ENCODE assay signal across 31 cellular contexts in the genomic region with DNA sequence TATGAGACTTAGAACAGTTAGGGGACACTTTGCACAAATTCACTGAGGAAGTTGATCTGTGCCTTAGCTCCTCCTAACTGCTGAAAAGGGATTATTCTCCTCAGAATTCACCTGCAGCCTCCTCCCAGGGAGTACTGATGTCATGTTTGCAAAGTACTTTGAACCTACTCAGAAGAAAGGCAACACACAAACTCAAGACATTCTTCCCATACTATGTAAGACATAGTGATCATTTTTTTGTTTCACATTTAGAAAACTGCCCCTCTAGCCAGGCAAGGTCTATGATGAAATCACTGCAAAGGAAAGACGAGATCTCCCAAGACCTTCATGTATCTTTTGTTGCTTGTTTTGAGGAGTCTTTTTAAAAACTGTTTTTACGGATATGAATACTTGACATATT. TPM values are rescaled to one million over a fixed set of nuclear protein-coding genes. Genes with fewer than 3 reads are reported as not detected.
DNase-seq lines count a peak whose midpoint lies in the region; ATAC-seq, FAIRE-seq and TF ChIP-seq lines count a peak whose summit lies in the region.
"Had no signal": no experiment of that assay in that cellular context is flagged by ENCODE, and none has a peak within 500 bp of the region (broad histone marks: within the 10 kb centered on the region; RNA-seq: fewer than 3 reads in every experiment).

No MANE protein-coding gene starts in this region.

- no peaks in the 10 kb centered on the region for H3K27me3 ChIP-seq in H9 (ENCODE audit: insufficient read depth, low read length)
- H3K27me3 ChIP-seq: foreskin keratinocyte, heart left ventricle, ovary, SJSA1 had no signal

- H3K36me3 Mint-ChIP-seq in H9 (ENCODE audit: insufficient read depth in 1 of 3, low read depth in 3 of 3) (peaks cover 0 to 5% (median 0%) of the 10 kb centered on the region in 3 experiments; a peak in 1 of 7 replicates), chondrocyte (ENCODE audit: low read depth) (no peaks in the 10 kb centered on the region)
- H3K36me3 Mint-ChIP-seq: activated naive CD4-positive, alpha-beta T cell treated with anti-CD3 and anti-CD28 coated beads, Interleukin-2, amount 50 U/mL, for 24 hours; CD8-positive, alpha-beta T cell had no signal

- H3K79me1 ChIP-seq in H9 (ENCODE audit: insufficient read depth, low read depth, low read length, poor library complexity, severe bottlenecking), result no peaks in the 10 kb centered on the region

- no peak overlapping the region for H3K27ac ChIP-seq in H9 (ENCODE audit: insufficient read length, low read depth, low read length)
- H3K27ac ChIP-seq: foreskin keratinocyte, SJSA1, VCaP had no signal

- no peak overlapping the region for H3K14ac ChIP-seq in H9 (ENCODE audit: insufficient read depth, low read length)

- no peak overlapping the region for H4K8ac ChIP-seq in H9 (replicated peaks; ENCODE audit: insufficient read length, low read depth, low read length)

- H3K27me3 Mint-ChIP-seq in H9 (ENCODE audit: low read depth) (no peaks in the 10 kb centered on the region), chondrocyte (ENCODE audit: low read depth) (no peaks in the 10 kb centered on the region)

- H3K9me3 ChIP-seq in H9 (ENCODE audit: control insufficient read depth, low read depth, low read length), result no peaks in the 10 kb centered on the region
- H3K9me3 ChIP-seq: heart left ventricle, ovary, SJSA1 had no signal

- no peak overlapping the region for H2BK20ac ChIP-seq in H9 (ENCODE audit: low read depth, low read length, poor library complexity, severe bottlenecking)

- no CpG with 5 or more reads among the region's 2 CpGs for WGBS in H9 (ENCODE audit: extremely low coverage, insufficient read length, low lambda C conversion rate)

- peaks cover 13% of the 10 kb centered on the region; the same call in 1 of the 2 replicates for H3K4me1 ChIP-seq in H9 (ENCODE audit: insufficient read depth, low read length)
- H3K4me1 ChIP-seq: foreskin keratinocyte, SJSA1 had no signal

- H3K23ac ChIP-seq in H9 (ENCODE audit: insufficient read length, low read depth, low read length), result no peak overlapping the region

- no peaks in the 10 kb centered on the region for H4K20me1 ChIP-seq in H9 (ENCODE audit: control insufficient read depth, insufficient read depth, insufficient read length)

- H3K4me3 Mint-ChIP-seq in H9 (no peak overlapping the region), chondrocyte (ENCODE audit: unreplicated experiment) (no peak overlapping the region)
- H3K4me3 Mint-ChIP-seq: activated CD4-positive, alpha-beta T cell treated with anti-CD3 and anti-CD28 coated beads for 36 hours; activated CD8-positive, alpha-beta T cell treated with anti-CD3 and anti-CD28 coated beads, Interleukin-2, amount 10 ng/mL, durations not matched to agents 7 days and 5 days; activated naive CD4-positive, alpha-beta T cell treated with anti-CD3 and anti-CD28 coated beads, Interleukin-2, amount 50 U/mL, for 24 hours; B cell; CD8-positive, alpha-beta T cell; effector memory CD8-positive, alpha-beta T cell; nephron progenitor cell had no signal

- no peak overlapping the region for H2BK120ac ChIP-seq in H9 (ENCODE audit: low read depth, low read length, poor library complexity, severe bottlenecking)

- H3K9me3 Mint-ChIP-seq in H9, result no peaks in the 10 kb centered on the region
- H3K9me3 Mint-ChIP-seq in chondrocyte (ENCODE audit: low read depth), result no peaks in the 10 kb centered on the region
- H3K9me3 Mint-ChIP-seq: activated naive CD4-positive, alpha-beta T cell treated with anti-CD3 and anti-CD28 coated beads, Interleukin-2, amount 50 U/mL, for 24 hours; activated T-helper 2 cell treated with anti-CD3 and anti-CD28 coated beads, Interferon-gamma antibody, Interleukin-2, Interleukin-4, amounts not matched to agents 10 μg/mL and 5 μg/mL and 100 μg/mL, durations not matched to agents 14 hours and 24 hours and 36 hours; CD8-positive, alpha-beta T cell; effector memory CD8-positive, alpha-beta T cell; nephron progenitor cell had no signal

- no peak overlapping the region for H3K4me2 ChIP-seq in H9 (ENCODE audit: insufficient read depth, insufficient read length, low read length)
- H3K4me2 ChIP-seq: smooth muscle cell had no signal

- H4K91ac ChIP-seq in H9 (ENCODE audit: insufficient read length, low read depth, low read length), result no peak overlapping the region

- no peak overlapping the region for H2BK12ac ChIP-seq in H9 (ENCODE audit: insufficient read length, low read depth, low read length)

- H3K56ac ChIP-seq in H9 (ENCODE audit: insufficient read length, low read depth, low read length), result no peak overlapping the region

- H2AK5ac ChIP-seq in H9 (ENCODE audit: insufficient read length, low read length), result no peak overlapping the region

- H3K27ac Mint-ChIP-seq in H9 (peak overlapping the region in 2 of 3 experiments; percentile 26 to 46; a peak in 1 of 7 replicates), chondrocyte (ENCODE audit: unreplicated experiment) (peak overlapping the region; percentile 78)
- H3K27ac Mint-ChIP-seq: activated CD4-positive, alpha-beta T cell treated with anti-CD3 and anti-CD28 coated beads for 36 hours; activated CD8-positive, alpha-beta T cell treated with anti-CD3 and anti-CD28 coated beads, Interleukin-2, amount 10 ng/mL, durations not matched to agents 7 days and 5 days; activated naive CD4-positive, alpha-beta T cell treated with anti-CD3 and anti-CD28 coated beads, Interleukin-2, amount 50 U/mL, for 24 hours; activated T-helper 2 cell treated with anti-CD3 and anti-CD28 coated beads, Interferon-gamma antibody, Interleukin-2, Interleukin-4, amounts not matched to agents 10 μg/mL and 5 μg/mL and 100 μg/mL, durations not matched to agents 14 hours and 24 hours and 36 hours; B cell; CD8-positive, alpha-beta T cell; effector memory CD8-positive, alpha-beta T cell; nephron progenitor cell had no signal

- peak; percentile 13 for FAIRE-seq in islet of Langerhans (lab: Jason Lieb, UNC)
- FAIRE-seq: urothelium cell line had no signal

- no peak overlapping the region for H3K9ac ChIP-seq in H9 (ENCODE audit: extremely low read depth, insufficient read length, low read length)

- no peaks in the 10 kb centered on the region for H3K79me2 ChIP-seq in H9 (ENCODE audit: insufficient read depth, low read length)

- no peak overlapping the region for H3K18ac ChIP-seq in H9 (ENCODE audit: insufficient read length, low read depth, low read length)

- H3K4me1 Mint-ChIP-seq in H9, result peaks cover 49 to 55% of the 10 kb centered on the region in 2 experiments
- peaks cover 17% of the 10 kb centered on the region for H3K4me1 Mint-ChIP-seq in chondrocyte (ENCODE audit: low read depth)
- H3K4me1 Mint-ChIP-seq: activated CD4-positive, alpha-beta T cell treated with anti-CD3 and anti-CD28 coated beads for 36 hours; activated naive CD4-positive, alpha-beta T cell treated with anti-CD3 and anti-CD28 coated beads, Interleukin-2, amount 50 U/mL, for 24 hours; B cell had no signal

- no peak for ATAC-seq in HG02798 (IDR thresholded peaks at IDR 0.05; ENCODE audit: poor library complexity, unreplicated experiment)
- ATAC-seq: activated CD4-positive, alpha-beta T cell treated with anti-CD3 and anti-CD28 coated beads for 36 hours; activated CD8-positive, alpha-beta T cell treated with anti-CD3 and anti-CD28 coated beads, Interleukin-2, amount 10 ng/mL, durations not matched to agents 7 days and 5 days; CD8-positive, alpha-beta T cell; effector memory CD8-positive, alpha-beta T cell; foreskin keratinocyte; heart left ventricle had no signal

- TF ChIP-seq CTCF in H9 (conservative IDR thresholded peaks at IDR 0.05) (no peak), chondrocyte (IDR thresholded peaks at IDR 0.05) (no peak)

- H3T11ph ChIP-seq in H9 (ENCODE audit: low read length), result no peak overlapping the region

- no peak overlapping the region for H4K5ac ChIP-seq in H9 (ENCODE audit: insufficient read length, low read depth, low read length)

- H3K4ac ChIP-seq in H9 (ENCODE audit: low read depth, low read length), result no peak overlapping the region

- H2BK5ac ChIP-seq in H9 (ENCODE audit: insufficient read length, low read length), result no peak overlapping the region

- DNase-seq in AG08396 (ENCODE audit: low spot score) (peak; percentile 26), H9 (no peak), chondrocyte (ENCODE audit: low spot score) (no peak), islet precursor cell (no peak), NCI-H146 treated with DMSO at 0.1 percent for 48 hours (lab: John Stamatoyannopoulos, UW; ENCODE audit: unreplicated experiment) (no peak), nucleus accumbens (lab: John Stamatoyannopoulos, UW) (no peak)
- DNase-seq: activated CD4-positive, alpha-beta T cell treated with anti-CD3 and anti-CD28 coated beads for 36 hours; activated CD8-positive, alpha-beta T cell treated with anti-CD3 and anti-CD28 coated beads, Interleukin-2, amount 10 ng/mL, durations not matched to agents 7 days and 5 days; aorta; CD8-positive, alpha-beta T cell; cortex of kidney; DMS 273 treated with DMSO at 0.1 percent for 48 hours; effector memory CD8-positive, alpha-beta T cell; erythroblast; foreskin keratinocyte; heart left ventricle; NCI-H1694 treated with DMSO at 0.1 percent for 48 hours; nephron progenitor cell; ovary; retina; RPMI8226; T-helper 9 cell had no signal

- H3K23me2 ChIP-seq in H9 (ENCODE audit: insufficient read length, low read depth, low read length, poor library complexity, severe bottlenecking), result no peaks in the 10 kb centered on the region

- no peak overlapping the region for H2AFZ ChIP-seq in H9 (ENCODE audit: low read length)

- no peak overlapping the region for H2BK15ac ChIP-seq in H9 (ENCODE audit: low read depth, low read length)

RNA-seq across cellular contexts. Expression of a gene that starts 10.6 kb away (rescaled TPM):
- total RNA-seq in H9 (2021) (16.6 and 19.1 TPM in 2 replicates), chondrocyte (33.5 to 106 TPM (median 97.7 TPM) in 3 replicates)
- total RNA-seq: B cell had no signal
